In genomic region chr14:100825691-100826331, GRCh38 we compare ENCODE assay signal across 12 cellular contexts. TPM values are rescaled to one million over a fixed set of nuclear protein-coding genes. Genes with fewer than 3 reads are reported as not detected.
DNase-seq lines count a peak whose midpoint lies in the region; ATAC-seq and TF ChIP-seq lines count a peak whose summit lies in the region.
"Had no signal": no experiment of that assay in that cellular context is flagged by ENCODE, and none has a peak within 500 bp of the region (broad histone marks: within the 10 kb centered on the region; RNA-seq: fewer than 3 reads in every experiment).

Gene MEG3, plus strand, starts transcription at chr14:100826118.

- H3K9ac ChIP-seq in neural progenitor cell = no peak within 1 kb of the TSS

- H3K36me3 ChIP-seq in esophagus muscularis mucosa = no peaks in the 10 kb centered on the region
- H3K36me3 ChIP-seq in neural progenitor cell = no peaks in the 10 kb centered on the region

- H3K4me1 Mint-ChIP-seq in stimulated activated naive CD8-positive, alpha-beta T cell treated with anti-CD3 and anti-CD28 coated beads, Interleukin-15, Interleukin-2, amounts not matched to agents 100 ng/mL and 50 ng/mL, for 24 hours (ENCODE audit: low read depth) = peaks cover 4% of the 10 kb centered on the region
- peaks cover 36% of the 10 kb centered on the region for H3K4me1 Mint-ChIP-seq in neural progenitor cell
- H3K4me1 Mint-ChIP-seq in nephron progenitor cell = peaks cover 56% of the 10 kb centered on the region

- H3F3A ChIP-seq in neural progenitor cell (ENCODE audit: low read depth) = peaks cover 29% of the 10 kb centered on the region

- H3K4me1 ChIP-seq in esophagus muscularis mucosa (peaks cover 0 to 12% (median 0%) of the 10 kb centered on the region in 4 donors), neural progenitor cell (peaks cover 28% of the 10 kb centered on the region)

- TF ChIP-seq POLR2A in esophagus muscularis mucosa (IDR thresholded peaks at IDR 0.05; ENCODE audit: low read depth) = peak; percentile 57

- no peak for ATAC-seq in stimulated activated naive CD8-positive, alpha-beta T cell treated with anti-CD3 and anti-CD28 coated beads, Interleukin-15, Interleukin-2, amounts not matched to agents 100 U/mL and 50 U/mL, for 24 hours
- ATAC-seq in GM21423 (IDR thresholded peaks at IDR 0.05; ENCODE audit: unreplicated experiment) (no peak), HG02852 (IDR thresholded peaks at IDR 0.05; ENCODE audit: unreplicated experiment) (no peak)
- ATAC-seq: stimulated activated naive CD8-positive, alpha-beta T cell treated with anti-CD3 and anti-CD28 coated beads, Interleukin-15, amount 100 ng/mL, for 72 hours had no signal

- no peaks in the 10 kb centered on the region for H4K20me1 ChIP-seq in neural progenitor cell (ENCODE audit: low read depth)

- peaks cover 4% of the 10 kb centered on the region for H3K9me3 Mint-ChIP-seq in stimulated activated naive CD8-positive, alpha-beta T cell treated with anti-CD3 and anti-CD28 coated beads, Interleukin-15, Interleukin-2, amounts not matched to agents 100 ng/mL and 50 ng/mL, for 24 hours
- peaks cover 34% of the 10 kb centered on the region for H3K9me3 Mint-ChIP-seq in neural progenitor cell
- peaks cover 35% of the 10 kb centered on the region for H3K9me3 Mint-ChIP-seq in nephron progenitor cell

- H3K4me3 ChIP-seq in esophagus muscularis mucosa (peak within 1 kb of the TSS; percentile 37 to 54 (median 43)), neural progenitor cell (no peak within 1 kb of the TSS)

- no peak within 1 kb of the TSS for H2AFZ ChIP-seq in neural progenitor cell (replicated peaks)

- peak within 1 kb of the TSS in 2 of 4 donors; percentile 47 to 53 for H3K27ac ChIP-seq in esophagus muscularis mucosa (replicated peaks in 1 of 4)
- H3K27ac ChIP-seq in neural progenitor cell = no peak within 1 kb of the TSS
- H3K27ac ChIP-seq: C4-2B had no signal

- TF ChIP-seq EP300 in esophagus muscularis mucosa (IDR thresholded peaks at IDR 0.05) = no peak

- H3K9me3 ChIP-seq in esophagus muscularis mucosa (peaks cover 0 to 14% (median 4%) of the 10 kb centered on the region in 4 donors), neural progenitor cell (ENCODE audit: low read depth) (no peaks in the 10 kb centered on the region)

- peaks cover 48% of the 10 kb centered on the region for H3K27me3 Mint-ChIP-seq in stimulated activated naive CD8-positive, alpha-beta T cell treated with anti-CD3 and anti-CD28 coated beads, Interleukin-15, Interleukin-2, amounts not matched to agents 100 ng/mL and 50 ng/mL, for 24 hours
- H3K27me3 Mint-ChIP-seq in neural progenitor cell (ENCODE audit: insufficient read depth, low read depth) (peaks cover 29% of the 10 kb centered on the region), nephron progenitor cell (ENCODE audit: low read depth, poor library complexity) (peaks cover 22% of the 10 kb centered on the region)

- 68% methylated on average over 26 of the region's 40 CpGs for WGBS in esophagus muscularis mucosa

- intact Hi-C loops in esophagus muscularis mucosa (cut with DNase I) = no loop called here

- DNase-seq in stimulated activated naive CD8-positive, alpha-beta T cell treated with anti-CD3 and anti-CD28 coated beads, Interleukin-15, Interleukin-2, amounts not matched to agents 100 U/mL and 50 U/mL, for 24 hours = no peak
- DNase-seq in esophagus muscularis mucosa (ENCODE audit: extremely low spot score) (no peak), neural progenitor cell (ENCODE audit: low spot score) (no peak), nephron progenitor cell (no peak), ecto neural progenitor cell (ENCODE audit: low spot score) (no peak)
- DNase-seq: activated CD4-positive, alpha-beta T cell treated with anti-CD3 and anti-CD28 coated beads, Interleukin-2, amount 10 ng/mL, durations not matched to agents 24 days and 14 days; NCI-H1048; stimulated activated naive CD8-positive, alpha-beta T cell treated with anti-CD3 and anti-CD28 coated beads, Interleukin-15, amount 100 ng/mL, for 72 hours had no signal

- peak within 1 kb of the TSS; percentile 20 for H3K4me3 Mint-ChIP-seq in stimulated activated naive CD8-positive, alpha-beta T cell treated with anti-CD3 and anti-CD28 coated beads, Interleukin-15, Interleukin-2, amounts not matched to agents 100 ng/mL and 50 ng/mL, for 24 hours
- H3K4me3 Mint-ChIP-seq in neural progenitor cell (no peak within 1 kb of the TSS), nephron progenitor cell (no peak within 1 kb of the TSS)
- H3K4me3 Mint-ChIP-seq: activated CD4-positive, alpha-beta T cell treated with anti-CD3 and anti-CD28 coated beads, Interleukin-2, amount 10 ng/mL, durations not matched to agents 24 days and 14 days had no signal

- no peak within 1 kb of the TSS for H3K4me2 ChIP-seq in neural progenitor cell

- H3K27ac Mint-ChIP-seq in stimulated activated naive CD8-positive, alpha-beta T cell treated with anti-CD3 and anti-CD28 coated beads, Interleukin-15, Interleukin-2, amounts not matched to agents 100 ng/mL and 50 ng/mL, for 24 hours = no peak within 1 kb of the TSS
- H3K27ac Mint-ChIP-seq in neural progenitor cell = peak within 1 kb of the TSS; percentile 46
- no peak within 1 kb of the TSS for H3K27ac Mint-ChIP-seq in nephron progenitor cell
- H3K27ac Mint-ChIP-seq: activated CD4-positive, alpha-beta T cell treated with anti-CD3 and anti-CD28 coated beads, Interleukin-2, amount 10 ng/mL, durations not matched to agents 24 days and 14 days had no signal

- TF ChIP-seq CTCF in esophagus muscularis mucosa (IDR thresholded peaks at IDR 0.05) (no peak), neural progenitor cell (IDR thresholded peaks at IDR 0.05) (no peak), nephron progenitor cell (IDR thresholded peaks at IDR 0.05) (no peak)

- no peaks in the 10 kb centered on the region for H3K79me2 ChIP-seq in neural progenitor cell (ENCODE audit: low read depth)

- peaks cover 4% of the 10 kb centered on the region for H3K36me3 Mint-ChIP-seq in stimulated activated naive CD8-positive, alpha-beta T cell treated with anti-CD3 and anti-CD28 coated beads, Interleukin-15, Interleukin-2, amounts not matched to agents 100 ng/mL and 50 ng/mL, for 24 hours (ENCODE audit: low read depth)
- H3K36me3 Mint-ChIP-seq in neural progenitor cell = peaks cover 7% of the 10 kb centered on the region
- H3K36me3 Mint-ChIP-seq in nephron progenitor cell (ENCODE audit: low read depth) = peaks cover 14% of the 10 kb centered on the region

- H3K27me3 ChIP-seq in esophagus muscularis mucosa (peaks cover 0 to 61% (median 18%) of the 10 kb centered on the region in 4 donors), neural progenitor cell (no peaks in the 10 kb centered on the region)

RNA-seq across cellular contexts. Expression of gene MEG3, which starts in this region (rescaled TPM):
- total RNA-seq in esophagus muscularis mucosa (10 to 100 TPM in 3 of 4 donors, 1 to 10 TPM in 1; 9.4 to 53.2 (median 22.1) TPM), neural progenitor cell (ENCODE audit: low replicate concordance) (7.3 and 10.6 TPM in 2 replicates)
- total RNA-seq: activated CD4-positive, alpha-beta T cell treated with anti-CD3 and anti-CD28 coated beads, Interleukin-2, amount 10 ng/mL, durations not matched to agents 24 days and 14 days had no signal
